10 cellular contexts compared by ENCODE assay signal in the genomic region with DNA sequence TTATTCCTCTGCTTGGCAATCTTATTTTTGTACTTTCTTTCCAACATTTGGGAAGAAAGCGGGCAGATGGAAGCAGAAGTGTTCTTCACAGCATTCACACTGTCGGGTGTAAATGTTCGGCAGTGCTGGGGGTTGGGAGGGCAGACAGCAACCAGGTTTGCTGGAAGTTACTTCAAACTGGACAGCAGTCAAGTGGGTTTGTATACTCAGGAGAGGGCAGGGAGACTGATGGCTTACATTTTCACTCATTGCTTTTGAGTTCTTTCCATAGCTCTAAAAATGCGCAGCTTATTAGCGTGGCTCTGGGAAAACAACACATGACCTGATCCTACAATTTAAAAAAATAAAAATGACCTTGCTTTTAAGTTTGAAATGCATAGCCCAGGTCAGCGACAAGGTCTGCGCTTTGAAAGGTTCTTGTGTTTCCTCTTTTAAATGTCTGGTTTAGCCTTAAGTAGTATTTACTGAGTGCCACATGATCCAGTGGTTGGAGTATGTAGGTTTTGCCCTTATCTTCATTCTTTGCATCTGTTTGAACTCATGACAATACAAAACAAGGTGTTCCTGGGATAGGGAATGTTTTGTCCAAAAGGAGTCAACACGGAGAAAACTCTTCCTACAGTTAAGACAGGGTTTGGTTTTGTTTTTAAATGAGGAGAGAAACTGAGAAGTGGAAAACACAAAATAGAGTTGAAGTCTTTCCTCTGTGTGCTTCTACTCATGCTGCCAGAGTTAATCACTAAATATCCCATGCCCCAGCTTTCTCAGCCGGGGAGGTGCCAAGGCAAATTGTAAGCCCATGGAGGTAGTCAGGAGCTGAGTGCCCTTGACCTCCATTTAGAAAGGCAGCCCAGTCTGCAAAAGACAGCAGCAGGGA.
DNase-seq lines count a peak whose midpoint lies in the region; ATAC-seq and TF ChIP-seq lines count a peak whose summit lies in the region.
"Had no signal": no experiment of that assay in that cellular context is flagged by ENCODE, and none has a peak within 500 bp of the region (broad histone marks: within the 10 kb centered on the region; RNA-seq: fewer than 3 reads in every experiment).

No MANE protein-coding gene starts in this region.

- peak overlapping the region; percentile 99 for H4K8ac ChIP-seq in trophoblast cell (ENCODE audit: low read depth, low read length)

- peak overlapping the region; percentile 56 for H3K4me3 ChIP-seq in WI38 (ENCODE audit: low read depth, low read length)
- H3K4me3 ChIP-seq in gastroesophageal sphincter = peak overlapping the region; percentile 36 to 48
- peak overlapping the region; percentile 52 for H3K4me3 ChIP-seq in trophoblast cell (ENCODE audit: low read depth, low read length)

- peak overlapping the region; percentile 97 for H2BK12ac ChIP-seq in trophoblast cell (ENCODE audit: low read length)

- H3K4me2 ChIP-seq in trophoblast cell (ENCODE audit: low read length) = peak overlapping the region; percentile 60

- peaks cover 38% of the 10 kb centered on the region for H3K79me2 ChIP-seq in trophoblast cell (ENCODE audit: control insufficient read depth, insufficient read depth, low read length, poor library complexity)

- peak overlapping the region; percentile 100 for H2BK5ac ChIP-seq in trophoblast cell (ENCODE audit: low read depth, low read length, poor library complexity)

- H2AFZ ChIP-seq in trophoblast cell (ENCODE audit: insufficient read depth, low read length, poor library complexity) = peak overlapping the region; percentile 67

- ATAC-seq in gastroesophageal sphincter (no peak), HG03457 (IDR thresholded peaks at IDR 0.05; ENCODE audit: unreplicated experiment) (no peak)
- ATAC-seq: activated CD8-positive, alpha-beta T cell treated with anti-CD3 and anti-CD28 coated beads for 36 hours had no signal

- TF ChIP-seq EP300 in gastroesophageal sphincter (IDR thresholded peaks at IDR 0.05) = no peak

- H3K4ac ChIP-seq in trophoblast cell (ENCODE audit: low read depth, low read length) = peak overlapping the region; percentile 83

- peak overlapping the region; percentile 100 for H2BK120ac ChIP-seq in trophoblast cell (ENCODE audit: insufficient read depth, low read length, poor library complexity)

- peaks cover 3 to 81% (median 12%) of the 10 kb centered on the region in 3 donors for H3K4me1 ChIP-seq in gastroesophageal sphincter
- peaks cover 26 to 36% of the 10 kb centered on the region in 2 experiments for H3K4me1 ChIP-seq in trophoblast cell (ENCODE audit: control insufficient read depth in 1 of 2, insufficient read depth in 2 of 2, low read length in 2 of 2)

- WGBS in gastroesophageal sphincter (ENCODE audit: low coverage in 1 of 2), 2 donors = 32 to 46% methylated on average over 8 to 9 of the region's 9 CpGs
- WGBS in trophoblast cell (ENCODE audit: extremely low coverage, insufficient coverage, insufficient read length) = no CpG with 5 or more reads among the region's 9 CpGs

- peak overlapping the region; percentile 85 for H3K9ac ChIP-seq in trophoblast cell (ENCODE audit: low read length)

- H3K27ac ChIP-seq in gastroesophageal sphincter = peak overlapping the region; percentile 82 to 85 (median 84)
- peak overlapping the region; percentile 100 for H3K27ac ChIP-seq in trophoblast cell (ENCODE audit: low read depth, low read length)

- no peak for TF ChIP-seq CTCF in WI38 (IDR thresholded peaks at IDR 0.05; ENCODE audit: low read depth, low read length)
- no peak for TF ChIP-seq CTCF in gastroesophageal sphincter (IDR thresholded peaks at IDR 0.05)

- peak overlapping the region; percentile 83 for H3K23ac ChIP-seq in trophoblast cell (ENCODE audit: low read length)

- peak overlapping the region; percentile 74 for H4K12ac ChIP-seq in trophoblast cell (ENCODE audit: low read depth, low read length)

- H3K36me3 ChIP-seq in gastroesophageal sphincter (peaks cover 0 to 28% of the 10 kb centered on the region in 2 donors), trophoblast cell (ENCODE audit: control insufficient read depth in 1 of 2, insufficient read depth in 2 of 2, low read length in 2 of 2) (peaks cover 27 to 31% of the 10 kb centered on the region in 2 experiments)

- H4K91ac ChIP-seq in trophoblast cell (ENCODE audit: low read depth, low read length) = peak overlapping the region; percentile 99

- H2AK5ac ChIP-seq in trophoblast cell (ENCODE audit: low read length) = peak overlapping the region; percentile 85

- H3K18ac ChIP-seq in trophoblast cell (ENCODE audit: low read length) = peak overlapping the region; percentile 93

- H3K27me3 ChIP-seq in gastroesophageal sphincter (no peaks in the 10 kb centered on the region), trophoblast cell (ENCODE audit: insufficient read depth, low read length) (no peaks in the 10 kb centered on the region)

- DNase-seq in ELF-1 (ENCODE audit: low read depth, low spot score) (peak; percentile 36), trophoblast cell (peak in 1 of 2 donors; percentile 57), activated T-cell treated with anti-CD3 and anti-CD28 coated beads for 4 hours (no peak), HK-2 (ENCODE audit: unreplicated experiment) (no peak), iPS-NIHi11 (ENCODE audit: low spot score) (no peak)
- DNase-seq: activated CD8-positive, alpha-beta T cell treated with anti-CD3 and anti-CD28 coated beads for 36 hours; NCI-H146 had no signal

- no peak for TF ChIP-seq POLR2A in gastroesophageal sphincter (IDR thresholded peaks at IDR 0.05)

- H3K14ac ChIP-seq in trophoblast cell (ENCODE audit: low read length) = peak overlapping the region; percentile 97

- peaks cover 61% of the 10 kb centered on the region for H3K79me1 ChIP-seq in trophoblast cell (ENCODE audit: low read length)

- no peaks in the 10 kb centered on the region for H3K9me3 ChIP-seq in gastroesophageal sphincter
- peaks cover 1% of the 10 kb centered on the region for H3K9me3 ChIP-seq in trophoblast cell (ENCODE audit: insufficient read depth, low read depth, low read length)
